ENCODE assay signal across 8 cellular contexts in genomic region chr1:209827384-209828261, GRCh38. TPM values are rescaled to one million over a fixed set of nuclear protein-coding genes. Genes with fewer than 3 reads are reported as not detected.
DNase-seq lines count a peak whose midpoint lies in the region; ATAC-seq and FAIRE-seq lines count a peak whose summit lies in the region.

A gene with protein sequence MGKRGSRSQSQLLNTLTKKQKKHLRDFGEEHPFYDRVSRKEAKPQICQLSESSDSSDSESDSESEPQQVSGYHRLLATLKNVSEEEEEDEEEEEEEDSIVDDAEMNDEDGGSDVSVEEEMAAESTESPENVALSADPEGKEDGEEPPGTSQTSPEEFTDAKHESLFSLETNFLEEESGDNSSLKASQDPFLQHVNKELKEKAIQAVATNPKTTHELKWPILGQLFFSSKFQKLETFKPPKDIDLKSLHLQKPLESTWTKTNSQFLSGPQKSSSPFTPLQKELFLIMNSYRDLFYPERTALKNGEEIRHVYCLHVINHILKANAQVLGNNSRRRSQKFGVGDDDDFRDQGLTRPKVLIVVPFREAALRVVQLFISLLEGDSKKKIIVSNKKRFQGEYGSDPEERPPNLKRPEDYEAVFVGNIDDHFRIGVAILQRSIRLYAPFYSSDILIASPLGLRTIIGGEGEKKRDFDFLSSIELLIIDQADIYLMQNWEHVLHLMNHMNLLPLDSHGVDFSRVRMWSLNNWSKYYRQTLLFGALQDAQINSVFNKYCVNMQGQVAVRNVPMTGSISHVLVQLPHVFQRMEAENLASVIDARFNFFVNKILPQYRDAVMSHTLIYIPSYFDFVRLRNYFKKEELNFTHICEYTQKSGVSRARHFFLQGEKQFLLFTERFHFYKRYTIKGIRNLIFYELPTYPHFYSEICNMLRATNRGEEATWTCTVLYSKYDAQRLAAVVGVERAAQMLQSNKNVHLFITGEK (plus strand): TSS chr1:209827972. CDS start chr1:209828064, 92 bp downstream.

- H2BK15ac ChIP-seq in mesendoderm (replicated peaks; ENCODE audit: low read depth): no peak within 1 kb of the TSS

- no peaks in the 10 kb centered on the region for H3K36me3 ChIP-seq in endocrine pancreas (ENCODE audit: control insufficient read depth, insufficient read depth, low read length)
- peaks cover 4% of the 10 kb centered on the region for H3K36me3 ChIP-seq in mesendoderm (ENCODE audit: control insufficient read depth, insufficient read depth, low read length)

- no peaks in the 10 kb centered on the region for H3K79me1 ChIP-seq in mesendoderm (ENCODE audit: low read length)

- no peak within 1 kb of the TSS for H2AK5ac ChIP-seq in mesendoderm (ENCODE audit: low read length)

- H3K9ac ChIP-seq in endocrine pancreas (ENCODE audit: control insufficient read depth, insufficient read depth, low read length) (peak within 1 kb of the TSS; percentile 8), mesendoderm (ENCODE audit: low read length) (peak within 1 kb of the TSS; percentile 75)

- DNase-seq in Caki2 (ENCODE audit: low read depth): peak; percentile 92
- peak; percentile 80 for DNase-seq in HTR-8/SVneo (ENCODE audit: insufficient read length, low spot score)
- DNase-seq in NOMO-1 treated with DMSO at 0.1 percent for 48 hours (lab: John Stamatoyannopoulos, UW; ENCODE audit: unreplicated experiment): peak; percentile 95
- peak; percentile 88 to 89 for DNase-seq in activated CD8-positive, alpha-beta memory T cell treated with anti-CD3 and anti-CD28 coated beads for 4 hours (ENCODE audit: low read depth in 2 of 2)
- DNase-seq in mesendoderm: peak; percentile 98
- peak; percentile 91 for DNase-seq in stimulated activated CD8-positive, alpha-beta memory T cell treated with anti-CD3 and anti-CD28 coated beads, Interleukin-15, amount 100 ng/mL, for 1 hour (ENCODE audit: low read depth)

- peak within 1 kb of the TSS; percentile 84 for H3K56ac ChIP-seq in mesendoderm (ENCODE audit: low read length)

- peak within 1 kb of the TSS; percentile 97 for H4K8ac ChIP-seq in mesendoderm (ENCODE audit: low read depth, low read length)

- no peak within 1 kb of the TSS for H4K5ac ChIP-seq in mesendoderm (ENCODE audit: low read length)

- in situ Hi-C loops in Caki2 (cut with HindIII; ENCODE audit: low pct_unique_long_range_greater_than_20kb, low sequenced_read_pairs): no loop called here

- no peaks in the 10 kb centered on the region for H3K27me3 ChIP-seq in endocrine pancreas (ENCODE audit: control insufficient read depth, insufficient read depth, low read length)
- H3K27me3 ChIP-seq in mesendoderm (ENCODE audit: insufficient read depth, low read length, poor library complexity): no peaks in the 10 kb centered on the region

- H3K4me3 ChIP-seq in endocrine pancreas (ENCODE audit: control insufficient read depth, insufficient read depth, low read length): peak within 1 kb of the TSS; percentile 67
- H3K4me3 ChIP-seq in mesendoderm (ENCODE audit: low read length): peak within 1 kb of the TSS; percentile 88

- no peaks in the 10 kb centered on the region for H3K9me3 ChIP-seq in endocrine pancreas (ENCODE audit: control insufficient read depth, low read length)

- H2BK120ac ChIP-seq in mesendoderm (ENCODE audit: low read depth, low read length): no peak within 1 kb of the TSS

- WGBS in mesendoderm (ENCODE audit: extremely low coverage, insufficient coverage, low lambda C conversion rate): no CpG with 5 or more reads among the region's 51 CpGs

- no peak within 1 kb of the TSS for H3K18ac ChIP-seq in mesendoderm (ENCODE audit: low read length)

- ATAC-seq in GM21367 (IDR thresholded peaks at IDR 0.05; ENCODE audit: unreplicated experiment): peak; percentile 90

- FAIRE-seq in HTR-8/SVneo (lab: Jason Lieb, UNC): peak; percentile 92

- H3K27ac ChIP-seq in mesendoderm (ENCODE audit: low read depth, low read length): peak within 1 kb of the TSS; percentile 51

- H3K79me2 ChIP-seq in mesendoderm (ENCODE audit: control insufficient read depth, insufficient read depth, low read length): peaks cover 3% of the 10 kb centered on the region

- peak within 1 kb of the TSS; percentile 58 for H3K4me2 ChIP-seq in mesendoderm (ENCODE audit: low read length)

- no peak within 1 kb of the TSS for H3K23ac ChIP-seq in mesendoderm (ENCODE audit: low read length)

- H2BK5ac ChIP-seq in mesendoderm (ENCODE audit: low read length): no peak within 1 kb of the TSS

- peak within 1 kb of the TSS; percentile 16 for H3K4ac ChIP-seq in mesendoderm (ENCODE audit: low read depth, low read length)

- H3K4me1 ChIP-seq in endocrine pancreas (ENCODE audit: control insufficient read depth, insufficient read depth, low read length) (no peaks in the 10 kb centered on the region), mesendoderm (ENCODE audit: control insufficient read depth, low read depth, low read length) (no peaks in the 10 kb centered on the region)

RNA-seq across cellular contexts. Expression of the gene that starts here (rescaled TPM):
- total RNA-seq in Caki2 (2014; rRNA removed; shearing (Covaris generic); ENCODE audit: low replicate concordance): 7.4 and 8.3 TPM in 2 replicates
- 7.3 TPM for polyA plus RNA-seq in mesendoderm (2013, experiment 1 of 2)
- polyA plus RNA-seq in mesendoderm (2013, experiment 2 of 2): 7.1 TPM

Comparison
In these comparisons a context has a peak if more than half of its experiments do, and no peak if none do; other contexts are left out.
1. Peak in every context shown above with its lines: DNase-seq, ATAC-seq, H3K4me3 ChIP-seq and H3K27ac ChIP-seq.